In genomic region chr2:10680214-10680613, GRCh38 we compare ENCODE assay signal across 1 cellular context.
TF ChIP-seq lines count a peak whose summit lies in the region.

No MANE protein-coding gene starts in this region.

TF ChIP-seq in K562, 482 proteins besides CTCF, POLR2A, EP300 and RAD21:
- peak; percentile 91 for TF ChIP-seq PCBP2 (IDR thresholded peaks at IDR 0.05; ENCODE audit: low read depth, low read length, poor library complexity, severe bottlenecking)
- no peak for TF ChIP-seq SMAD3 (CRISPR knock-in tag; conservative IDR thresholded peaks at IDR 0.05)
